ENCODE assay signal across 15 cellular contexts in the genomic region with DNA sequence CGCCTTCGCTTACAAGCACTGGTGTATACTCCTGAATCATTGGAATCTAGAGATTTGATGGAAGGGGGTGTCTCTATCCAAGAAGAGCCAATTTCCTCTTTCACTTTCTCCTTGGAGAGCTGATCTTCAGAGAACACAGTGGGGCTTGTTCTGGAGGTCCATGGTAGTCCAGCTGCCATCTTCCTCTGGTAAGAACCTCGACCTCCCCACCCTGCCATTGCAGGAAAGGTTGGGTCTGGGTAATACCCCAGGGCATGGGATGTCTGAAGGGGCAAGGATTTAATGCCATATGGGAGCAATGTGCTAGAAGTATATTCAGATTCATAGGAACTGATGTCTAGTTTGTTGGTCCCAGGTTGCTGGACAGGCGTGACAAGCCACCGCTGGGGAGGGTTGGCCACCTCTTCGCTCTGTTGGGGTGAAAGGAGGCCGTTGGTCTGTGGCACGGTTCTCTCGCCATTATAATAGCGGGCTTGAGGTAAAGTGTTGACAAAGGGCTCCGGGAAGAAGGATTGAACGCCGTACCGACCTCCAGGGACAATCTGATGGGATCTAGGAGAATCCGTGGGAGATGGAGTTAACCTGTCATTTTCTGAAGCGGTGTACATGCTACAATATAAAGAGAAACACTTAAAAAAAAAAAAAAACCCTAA. TPM values are rescaled to one million over a fixed set of nuclear protein-coding genes. Genes with fewer than 3 reads are reported as not detected.
DNase-seq lines count a peak whose midpoint lies in the region; ATAC-seq and TF ChIP-seq lines count a peak whose summit lies in the region.
"Had no signal": no experiment of that assay in that cellular context is flagged by ENCODE, and none has a peak within 500 bp of the region (broad histone marks: within the 10 kb centered on the region; RNA-seq: fewer than 3 reads in every experiment).

No MANE protein-coding gene starts in this region.

- no peak for TF ChIP-seq POLR2A in spleen (IDR thresholded peaks at IDR 0.05)

- H3K27ac ChIP-seq in spleen = peak overlapping the region in 6 of 8 donors; percentile 25 to 81 (median 68)
- H3K27ac ChIP-seq in aorta (ENCODE audit: low read depth in 1 of 2, low read length in 2 of 2) = no peak overlapping the region
- H3K27ac ChIP-seq: A549, KMS-11, PC-9 had no signal

- H3K4me3 ChIP-seq in iPS-15b (ENCODE audit: low read depth, low read length) (peak overlapping the region; percentile 6), spleen (peak overlapping the region in 2 of 8 donors; percentile 3 to 30), aorta (ENCODE audit: low read length in 2 of 2) (no peak overlapping the region)
- H3K4me3 ChIP-seq: A549, PC-9 had no signal

- intact Hi-C loops in activated CD8-positive, alpha-beta T cell treated with anti-CD3 and anti-CD28 coated beads for 36 hours (cut with micrococcal nuclease) = no loop called here
- intact Hi-C loops in spleen (cut with DNase I; ENCODE audit: low total_unique reads) (loop anchor here (5.0 kb wide), 1 partner anchor 605 kb away; no protein-coding TSS in a partner anchor), aorta (cut with DNase I) (no loop called here)

- no peak for DNase-seq in activated naive CD4-positive, alpha-beta T cell (lab: John Stamatoyannopoulos, UW)
- no peak for DNase-seq in activated CD8-positive, alpha-beta T cell treated with anti-CD3 and anti-CD28 coated beads for 36 hours
- DNase-seq in spleen = no peak
- DNase-seq in NCI-H774 (lab: John Stamatoyannopoulos, UW) = no peak
- DNase-seq in aorta = no peak
- DNase-seq: C1 segment of cervical spinal cord, COR-L47, NCI-H1436 treated with DMSO at 0.1 percent for 48 hours, NCI-H2081, PC-9 had no signal

- no peaks in the 10 kb centered on the region for H3K36me3 ChIP-seq in iPS-15b (ENCODE audit: control insufficient read depth, insufficient read depth, low read length)
- no peaks in the 10 kb centered on the region for H3K36me3 ChIP-seq in spleen
- no peaks in the 10 kb centered on the region for H3K36me3 ChIP-seq in aorta (ENCODE audit: control insufficient read depth in 1 of 2, insufficient read depth in 2 of 2, low read length in 1 of 2)

- no peak overlapping the region for H3K27ac Mint-ChIP-seq in activated naive CD4-positive, alpha-beta T cell treated with anti-CD3 and anti-CD28 coated beads, Interleukin-2, amount 50 U/mL, for 24 hours
- peak overlapping the region; percentile 26 for H3K27ac Mint-ChIP-seq in activated CD8-positive, alpha-beta T cell treated with anti-CD3 and anti-CD28 coated beads for 36 hours

- CTCF ChIA-PET in activated CD8-positive, alpha-beta T cell treated with anti-CD3 and anti-CD28 coated beads for 36 hours (lab: Charles Lee) = interaction anchor here (1.0 to 8.4 kb wide), 3 partner anchors 10 to 610 kb away, joined by 3 to 72 read pairs (median 6); no protein-coding TSS in a partner anchor

- H3K9ac ChIP-seq in iPS-15b (ENCODE audit: low read depth, low read length) = no peak overlapping the region
- H3K9ac ChIP-seq: KMS-11 had no signal

- H3K9me3 ChIP-seq in iPS-15b (ENCODE audit: control insufficient read depth, insufficient read depth, low read length) (no peaks in the 10 kb centered on the region), spleen (no peaks in the 10 kb centered on the region), aorta (ENCODE audit: control insufficient read depth, low read length) (no peaks in the 10 kb centered on the region)
- H3K9me3 ChIP-seq: A549 had no signal

- peaks cover 95% of the 10 kb centered on the region for H3K27me3 ChIP-seq in iPS-15b (ENCODE audit: control insufficient read depth, insufficient read depth, low read length)
- H3K27me3 ChIP-seq in spleen (replicated peaks in 1 of 7) = peaks cover 0 to 98% (median 79%) of the 10 kb centered on the region in 7 donors
- peaks cover 0 to 2% of the 10 kb centered on the region in 2 donors for H3K27me3 ChIP-seq in aorta (ENCODE audit: control insufficient read depth in 1 of 2, insufficient read depth in 2 of 2, low read length in 1 of 2)

- 76 to 90% (median 81%) methylated on average over 16 of the region's 16 CpGs for WGBS in spleen, 5 donors
- 95% methylated on average over 16 of the region's 16 CpGs for WGBS in aorta, 2 donors

- no peaks in the 10 kb centered on the region for H3K36me3 Mint-ChIP-seq in activated naive CD4-positive, alpha-beta T cell treated with anti-CD3 and anti-CD28 coated beads, Interleukin-2, amount 50 U/mL, for 24 hours
- H3K36me3 Mint-ChIP-seq in activated CD8-positive, alpha-beta T cell treated with anti-CD3 and anti-CD28 coated beads for 36 hours (ENCODE audit: low read depth) = peaks cover 5% of the 10 kb centered on the region

- H3K4me1 ChIP-seq in iPS-15b (ENCODE audit: control insufficient read depth, insufficient read depth, low read length) (peaks cover 35% of the 10 kb centered on the region), spleen (peaks cover 22 to 59% (median 44%) of the 10 kb centered on the region in 6 donors), aorta (ENCODE audit: control insufficient read depth in 1 of 2, insufficient read depth in 2 of 2, low read length in 2 of 2) (peaks cover 0 to 2% of the 10 kb centered on the region in 2 donors)

- POLR2A ChIA-PET in activated CD8-positive, alpha-beta T cell treated with anti-CD3 and anti-CD28 coated beads for 36 hours (lab: Charles Lee) = interaction anchor here (0.6 to 1.7 kb wide), 2 partner anchors 8 to 101 kb away, joined by 3 read pairs; no protein-coding TSS in a partner anchor

- H3K4me3 Mint-ChIP-seq in activated naive CD4-positive, alpha-beta T cell treated with anti-CD3 and anti-CD28 coated beads, Interleukin-2, amount 50 U/mL, for 24 hours = peak overlapping the region; percentile 8
- peak overlapping the region; percentile 78 for H3K4me3 Mint-ChIP-seq in activated CD8-positive, alpha-beta T cell treated with anti-CD3 and anti-CD28 coated beads for 36 hours

- H3K27me3 Mint-ChIP-seq in activated naive CD4-positive, alpha-beta T cell treated with anti-CD3 and anti-CD28 coated beads, Interleukin-2, amount 50 U/mL, for 24 hours = peaks cover 32% of the 10 kb centered on the region
- H3K27me3 Mint-ChIP-seq in activated CD8-positive, alpha-beta T cell treated with anti-CD3 and anti-CD28 coated beads for 36 hours = peaks cover 25% of the 10 kb centered on the region

- H3K4me1 Mint-ChIP-seq in activated naive CD4-positive, alpha-beta T cell treated with anti-CD3 and anti-CD28 coated beads, Interleukin-2, amount 50 U/mL, for 24 hours = peaks cover 38% of the 10 kb centered on the region
- H3K4me1 Mint-ChIP-seq in activated CD8-positive, alpha-beta T cell treated with anti-CD3 and anti-CD28 coated beads for 36 hours (ENCODE audit: low read depth) = peaks cover 24% of the 10 kb centered on the region

- TF ChIP-seq CTCF in activated CD8-positive, alpha-beta T cell treated with anti-CD3 and anti-CD28 coated beads for 36 hours (IDR thresholded peaks at IDR 0.05) = no peak
- no peak for TF ChIP-seq CTCF in spleen (IDR thresholded peaks at IDR 0.05 in 8 of 11, conservative IDR thresholded peaks at IDR 0.05 in 3 of 11)

- H3K9me3 Mint-ChIP-seq in activated naive CD4-positive, alpha-beta T cell treated with anti-CD3 and anti-CD28 coated beads, Interleukin-2, amount 50 U/mL, for 24 hours = no peaks in the 10 kb centered on the region
- no peaks in the 10 kb centered on the region for H3K9me3 Mint-ChIP-seq in activated CD8-positive, alpha-beta T cell treated with anti-CD3 and anti-CD28 coated beads for 36 hours

- no peak for ATAC-seq in activated CD8-positive, alpha-beta T cell treated with anti-CD3 and anti-CD28 coated beads for 36 hours
- ATAC-seq in aorta (ENCODE audit: low FRiP score) (no peak), GM18873 (IDR thresholded peaks at IDR 0.05; ENCODE audit: low FRiP score, unreplicated experiment) (no peak)
- ATAC-seq: A549 had no signal

RNA-seq across cellular contexts. Expression of a gene that starts 4.8 kb away (rescaled TPM):
- 1 to 10 TPM; 4.2 to 4.4 TPM for total RNA-seq in activated CD8-positive, alpha-beta T cell treated with anti-CD3 and anti-CD28 coated beads for 36 hours
- 10 to 100 TPM in 6 of 7 donors, 1 to 10 TPM in 1; 7.7 to 17.2 (median 14.6) TPM for total RNA-seq in spleen
- polyA plus RNA-seq in spleen = 1 to 10 TPM; 1.1 to 2.3 (median 1.3) TPM
- total RNA-seq in aorta = under 1 TPM; 0.36 to 0.60 TPM
- polyA plus RNA-seq in aorta = 1 to 10 TPM in 1 of 2 donors, not detected in 1; 1.2 TPM
- total RNA-seq: PC-9 had no signal

Comparison
In these comparisons a context has a peak if more than half of its experiments do, and no peak if none do; other contexts are left out.
1. H3K27ac ChIP-seq: peak in spleen (6 of 8); none in aorta (0 of 2).